ENCODE assay signal across 8 cellular contexts in the genomic region with DNA sequence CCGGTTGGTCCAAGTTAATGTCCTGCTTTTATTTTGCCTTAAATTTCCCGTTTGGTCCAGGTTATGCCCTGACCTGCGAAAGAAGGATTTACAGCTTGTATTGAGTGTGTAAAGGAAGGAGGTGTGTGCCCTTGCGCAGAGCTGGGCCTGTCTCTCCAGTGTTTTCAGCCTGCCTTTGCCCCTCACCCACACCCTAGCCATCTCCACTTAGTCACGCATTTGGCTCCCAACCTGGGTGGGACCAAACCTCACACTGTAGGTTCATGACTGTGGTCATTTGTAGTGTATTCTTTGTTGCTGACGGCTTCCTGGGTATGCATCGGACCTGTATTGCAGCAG. TPM values are rescaled to one million over a fixed set of nuclear protein-coding genes. Genes with fewer than 3 reads are reported as not detected.
A peak's percentile ranks its signal among the peaks of the same experiment; 100 is the strongest.
DNase-seq lines count a peak whose midpoint lies in the region; ATAC-seq and TF ChIP-seq lines count a peak whose summit lies in the region.

No MANE protein-coding gene starts in this region.

- peaks cover 50% of the 10 kb centered on the region for H3K36me3 Mint-ChIP-seq in activated T-helper 17 cell treated with anti-CD3 and anti-CD28 coated beads, Interleukin-2, amount 50 U/mL, for 72 hours (ENCODE audit: low read depth)

- peak overlapping the region; percentile 94 for H3K27ac Mint-ChIP-seq in activated T-helper 17 cell treated with anti-CD3 and anti-CD28 coated beads, Interleukin-2, amount 50 U/mL, for 72 hours

- H3K27me3 Mint-ChIP-seq in activated T-helper 17 cell treated with anti-CD3 and anti-CD28 coated beads, Interleukin-2, amount 50 U/mL, for 72 hours = no peaks in the 10 kb centered on the region

- H3K9me3 Mint-ChIP-seq in activated T-helper 17 cell treated with anti-CD3 and anti-CD28 coated beads, Interleukin-2, amount 50 U/mL, for 72 hours = no peaks in the 10 kb centered on the region

- peak overlapping the region; percentile 64; the same call in 1 of the 2 replicates for H3K4me3 ChIP-seq in GM08714 (ENCODE audit: low read length)
- peak overlapping the region; percentile 95 for H3K4me3 ChIP-seq in retinal pigment epithelial cell (ENCODE audit: low read length)

- H3K4me1 Mint-ChIP-seq in activated T-helper 17 cell treated with anti-CD3 and anti-CD28 coated beads, Interleukin-2, amount 50 U/mL, for 72 hours = peaks cover 31% of the 10 kb centered on the region

- DNase-seq in NCI-H748 treated with DMSO at 0.1 percent for 48 hours (lab: John Stamatoyannopoulos, UW) (peak; percentile 35), germinal center (ENCODE audit: low spot score) (peak; percentile 45), retinal pigment epithelial cell (ENCODE audit: low read depth) (no peak), NCI-H524 treated with DMSO at 0.1 percent for 48 hours (lab: John Stamatoyannopoulos, UW) (no peak), SIG-M5 (lab: John Stamatoyannopoulos, UW) (no peak)

- peak; percentile 35 for ATAC-seq in HG02870 (IDR thresholded peaks at IDR 0.05; ENCODE audit: unreplicated experiment)
- peak; percentile 57 for ATAC-seq in activated T-helper 17 cell treated with anti-CD3 and anti-CD28 coated beads, Interleukin-2, amount 50 U/mL, for 72 hours (replicated peaks)

- peak overlapping the region; percentile 96 for H3K4me3 Mint-ChIP-seq in activated T-helper 17 cell treated with anti-CD3 and anti-CD28 coated beads, Interleukin-2, amount 50 U/mL, for 72 hours

- TF ChIP-seq CTCF in retinal pigment epithelial cell (conservative IDR thresholded peaks at IDR 0.05; ENCODE audit: low read depth, low read length) = no peak

RNA-seq across cellular contexts. Expression of a gene that starts 0.6 kb away (rescaled TPM):
- 100 to 1,000 TPM; 168 to 199 TPM for total RNA-seq in activated T-helper 17 cell treated with anti-CD3 and anti-CD28 coated beads, Interleukin-2, amount 50 U/mL, for 72 hours

RNA-seq across cellular contexts. Expression of a gene that starts 21.1 kb away (rescaled TPM):
- total RNA-seq in activated T-helper 17 cell treated with anti-CD3 and anti-CD28 coated beads, Interleukin-2, amount 50 U/mL, for 72 hours = 100 to 1,000 TPM; 112 to 125 TPM

Comparison
In these comparisons a context has a peak if more than half of its experiments do, and no peak if none do; other contexts are left out.
1. DNase-seq: peak in NCI-H748 treated with DMSO at 0.1 percent for 48 hours (single experiment) and germinal center (single experiment); none in retinal pigment epithelial cell (single experiment), NCI-H524 treated with DMSO at 0.1 percent for 48 hours (single experiment) and SIG-M5 (single experiment).